In the genomic region with DNA sequence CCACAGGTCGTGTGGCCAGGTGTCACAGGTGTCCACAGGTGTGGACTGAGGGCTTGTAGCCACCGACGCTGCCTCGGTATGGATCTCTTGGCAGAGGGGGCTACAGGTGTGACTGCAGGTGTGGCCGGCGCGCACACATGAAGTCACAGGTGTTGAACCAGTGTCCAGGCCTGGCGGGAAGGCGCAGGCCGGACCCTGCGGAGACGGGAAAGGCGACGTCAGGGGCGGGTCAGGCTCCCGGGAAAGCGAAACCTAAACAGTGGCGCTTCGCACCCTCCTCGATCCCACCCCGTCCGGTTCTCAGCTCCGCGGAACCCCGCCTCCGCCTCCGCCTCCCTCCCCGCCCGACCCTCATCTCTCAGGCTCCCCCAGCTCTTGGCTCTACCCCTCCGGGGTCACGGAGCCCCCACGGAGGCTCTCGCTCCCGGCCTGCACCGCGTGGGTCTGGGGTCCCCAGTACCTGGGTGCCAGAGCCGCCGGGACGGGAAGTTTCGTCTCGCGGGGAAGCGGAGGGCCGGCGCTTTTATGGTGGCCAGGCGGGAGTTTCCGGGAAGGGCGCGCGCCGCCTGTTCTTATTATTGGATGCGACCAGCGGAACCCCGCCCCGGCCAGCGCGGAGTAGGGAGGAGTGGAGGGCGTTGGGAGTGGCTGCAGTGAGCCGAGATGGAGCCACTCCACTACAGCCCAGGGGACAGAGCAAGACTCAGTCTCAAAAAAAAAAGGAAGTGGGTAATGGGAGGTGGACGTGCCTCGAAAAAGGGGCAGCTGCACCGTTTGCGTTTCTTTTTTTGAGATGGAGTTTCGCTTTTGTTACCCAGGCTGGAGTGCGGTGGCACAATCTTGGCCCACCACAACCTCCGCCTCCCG, we compare ENCODE assay signal across 8 cellular contexts. TPM values are rescaled to one million over a fixed set of nuclear protein-coding genes. Genes with fewer than 3 reads are reported as not detected.
DNase-seq lines count a peak whose midpoint lies in the region; ATAC-seq lines count a peak whose summit lies in the region.

A gene (minus strand): TSS at position 498 of the 867 bp plus-strand sequence. CDS start 586 bp downstream, outside the sequence.

- peaks cover 58% of the 10 kb centered on the region for H3K36me3 ChIP-seq in BLaER1
- no peaks in the 10 kb centered on the region for H3K36me3 ChIP-seq in endocrine pancreas (ENCODE audit: control insufficient read depth, insufficient read depth, low read length)

- peak; percentile 98 for DNase-seq in NOMO-1 treated with DMSO at 0.1 percent for 48 hours (lab: John Stamatoyannopoulos, UW; ENCODE audit: unreplicated experiment)
- DNase-seq in activated CD8-positive, alpha-beta memory T cell treated with anti-CD3 and anti-CD28 coated beads for 48 hours (ENCODE audit: low read depth in 2 of 3, low spot score in 2 of 3): peak; percentile 61 to 75 (median 72)
- DNase-seq in mesenteric fat pad (ENCODE audit: low spot score): peak; percentile 99
- peak; percentile 78 for DNase-seq in stimulated activated CD8-positive, alpha-beta memory T cell treated with anti-CD3 and anti-CD28 coated beads, Interleukin-15, amount 100 ng/mL, for 1 hour (ENCODE audit: low read depth)

- H3K27me3 ChIP-seq in BLaER1 (no peaks in the 10 kb centered on the region), endocrine pancreas (ENCODE audit: control insufficient read depth, insufficient read depth, low read length) (no peaks in the 10 kb centered on the region)

- H3K9me3 ChIP-seq in BLaER1 (no peaks in the 10 kb centered on the region), endocrine pancreas (ENCODE audit: control insufficient read depth, low read length) (no peaks in the 10 kb centered on the region)

- peak within 1 kb of the TSS; percentile 100 for H3K4me2 ChIP-seq in BLaER1

- peak within 1 kb of the TSS; percentile 82 for H3K9ac ChIP-seq in BLaER1
- peak within 1 kb of the TSS; percentile 62 for H3K9ac ChIP-seq in endocrine pancreas (ENCODE audit: control insufficient read depth, insufficient read depth, low read length)

- peak; percentile 75 for ATAC-seq in GM19372 (IDR thresholded peaks at IDR 0.05; ENCODE audit: low read depth, unreplicated experiment)
- peak; percentile 70 for ATAC-seq in HG03521 (IDR thresholded peaks at IDR 0.05; ENCODE audit: unreplicated experiment)

- H3K4me3 ChIP-seq in BLaER1: peak within 1 kb of the TSS; percentile 75
- no peak within 1 kb of the TSS for H3K4me3 ChIP-seq in endocrine pancreas (ENCODE audit: control insufficient read depth, insufficient read depth, low read length)

- H3K27ac ChIP-seq in BLaER1: peak within 1 kb of the TSS; percentile 85

- H4K20me1 ChIP-seq in BLaER1: peaks cover 48% of the 10 kb centered on the region

- peaks cover 47% of the 10 kb centered on the region for H3K4me1 ChIP-seq in BLaER1
- H3K4me1 ChIP-seq in endocrine pancreas (ENCODE audit: control insufficient read depth, insufficient read depth, low read length): no peaks in the 10 kb centered on the region

RNA-seq across cellular contexts. Expression of the gene that starts here (rescaled TPM):
- 29.1 TPM for total RNA-seq in mesenteric fat pad
